ENCODE assay signal across 12 cellular contexts in the genomic region with DNA sequence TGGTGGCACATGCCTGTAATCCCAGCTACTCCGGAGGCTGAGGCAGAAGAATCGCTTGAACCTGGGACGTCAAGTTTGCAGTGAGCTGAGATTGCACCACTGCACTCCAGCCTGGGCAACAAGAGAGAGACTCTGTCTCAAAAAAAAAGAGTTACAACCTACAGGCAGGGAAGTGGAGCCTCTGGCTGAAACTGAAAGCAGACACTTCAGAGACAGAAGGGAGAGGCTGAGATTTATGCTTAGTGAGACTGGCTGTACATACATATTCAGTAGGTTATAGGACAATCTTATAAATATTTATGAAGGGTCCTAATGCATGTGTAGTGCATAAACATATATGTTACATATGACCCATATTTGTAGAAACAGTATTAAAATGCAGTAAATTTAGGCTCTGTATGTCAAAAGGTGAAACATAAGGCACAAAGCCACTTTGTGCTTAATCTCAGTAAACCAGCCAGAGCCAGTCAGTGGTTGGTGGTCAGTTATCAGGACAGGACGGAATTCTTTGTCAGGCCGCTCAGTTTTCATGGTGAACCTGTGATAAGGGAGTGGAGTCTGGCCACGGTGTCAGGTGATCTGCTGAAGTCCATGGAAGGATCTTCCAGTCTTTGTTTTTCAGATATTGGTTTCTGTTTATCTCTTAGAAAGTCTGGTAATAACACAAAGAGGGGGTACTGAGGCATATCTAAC. TPM values are rescaled to one million over a fixed set of nuclear protein-coding genes. Genes with fewer than 3 reads are reported as not detected.
DNase-seq lines count a peak whose midpoint lies in the region; ATAC-seq, FAIRE-seq and TF ChIP-seq lines count a peak whose summit lies in the region.
"Had no signal": no experiment of that assay in that cellular context is flagged by ENCODE, and none has a peak within 500 bp of the region (broad histone marks: within the 10 kb centered on the region; RNA-seq: fewer than 3 reads in every experiment).

No MANE protein-coding gene starts in this region.

- H3K9me2 ChIP-seq in MM.1S (replicated peaks; ENCODE audit: insufficient read depth, low read length), result no peaks in the 10 kb centered on the region

- no peaks in the 10 kb centered on the region for H3K36me3 Mint-ChIP-seq in activated CD4-positive, alpha-beta T cell treated with anti-CD3 and anti-CD28 coated beads for 36 hours (ENCODE audit: low read depth)
- H3K36me3 Mint-ChIP-seq: activated naive CD8-positive, alpha-beta T cell; type B pancreatic cell had no signal

- CTCF ChIA-PET in activated CD4-positive, alpha-beta T cell treated with anti-CD3 and anti-CD28 coated beads for 36 hours (lab: Charles Lee), result interaction anchor here (0.8 to 1.3 kb wide), 2 partner anchors 36 to 446 kb away, joined by 3 to 4 read pairs; no protein-coding TSS in a partner anchor

- TF ChIP-seq POLR2A in H54 (IDR thresholded peaks at IDR 0.05; ENCODE audit: low read depth, low read length), result no peak

- H3K9me3 ChIP-seq in MM.1S (replicated peaks; ENCODE audit: insufficient read depth, low read length) (no peaks in the 10 kb centered on the region), mucosa of descending colon (no peaks in the 10 kb centered on the region)
- H3K9me3 ChIP-seq: heart right ventricle, right atrium auricular region had no signal

- H3K27me3 Mint-ChIP-seq in activated CD4-positive, alpha-beta T cell treated with anti-CD3 and anti-CD28 coated beads for 36 hours, result peaks cover 7% of the 10 kb centered on the region

- peak overlapping the region; percentile 38; the same call in 1 of the 2 replicates for H3K4me2 ChIP-seq in MM.1S (ENCODE audit: low read depth, low read length)

- H3K9ac ChIP-seq in MM.1S (ENCODE audit: low read length), result peak overlapping the region; percentile 36

- TF ChIP-seq CTCF in MM.1S (IDR thresholded peaks at IDR 0.05; ENCODE audit: low read length), result no peak
- TF ChIP-seq CTCF in mucosa of descending colon (IDR thresholded peaks at IDR 0.05), result no peak

- DNase-seq in activated CD4-positive, alpha-beta T cell treated with anti-CD3 and anti-CD28 coated beads for 36 hours, result peak; percentile 15
- DNase-seq in activated CD4-positive, alpha-beta T cell treated with anti-CD3 and anti-CD28 coated beads for 48 hours, result no peak
- peak; percentile 87 for DNase-seq in MM.1S
- DNase-seq in mucosa of descending colon, result no peak
- DNase-seq in ecto neural progenitor cell (ENCODE audit: low spot score), result no peak
- DNase-seq in H54 (ENCODE audit: insufficient read length, low spot score), result no peak
- no peak for DNase-seq in Kasumi-1 (lab: John Stamatoyannopoulos, UW)
- DNase-seq: heart right ventricle had no signal

- H4K20me1 ChIP-seq in MM.1S (ENCODE audit: insufficient read depth, low read length), result no peaks in the 10 kb centered on the region

- H3F3A ChIP-seq in MM.1S (ENCODE audit: insufficient read depth, low read length), result peaks cover 29% of the 10 kb centered on the region

- 0 out of 2 replicates have a peak, but pooled peaks cover 4% of the 10 kb centered on the region for H3K79me2 ChIP-seq in MM.1S (ENCODE audit: low read length)

- H3K36me3 ChIP-seq in MM.1S (replicated peaks; ENCODE audit: insufficient read depth, low read length) (no peaks in the 10 kb centered on the region), mucosa of descending colon (ENCODE audit: low read depth) (no peaks in the 10 kb centered on the region)
- H3K36me3 ChIP-seq: heart right ventricle, right atrium auricular region had no signal

- no peak overlapping the region for H3K27ac Mint-ChIP-seq in activated CD4-positive, alpha-beta T cell treated with anti-CD3 and anti-CD28 coated beads for 36 hours
- H3K27ac Mint-ChIP-seq: activated naive CD8-positive, alpha-beta T cell; type B pancreatic cell had no signal

- peak overlapping the region; percentile 64; the same call in 1 of the 2 replicates for H3K27ac ChIP-seq in MM.1S (ENCODE audit: low read length)
- H3K27ac ChIP-seq: heart right ventricle had no signal

- no peak overlapping the region for H3K4me3 Mint-ChIP-seq in activated CD4-positive, alpha-beta T cell treated with anti-CD3 and anti-CD28 coated beads for 36 hours
- H3K4me3 Mint-ChIP-seq: activated naive CD8-positive, alpha-beta T cell; type B pancreatic cell had no signal

- H3K4me1 ChIP-seq in MM.1S (ENCODE audit: low read length) (peaks cover 32% of the 10 kb centered on the region), mucosa of descending colon (ENCODE audit: low read depth) (no peaks in the 10 kb centered on the region)
- H3K4me1 ChIP-seq: right atrium auricular region had no signal

- no peaks in the 10 kb centered on the region for H3K27me3 ChIP-seq in MM.1S (replicated peaks; ENCODE audit: insufficient read depth, low read length)
- H3K27me3 ChIP-seq: heart right ventricle, right atrium auricular region had no signal

- peaks cover 4% of the 10 kb centered on the region for H3K9me3 Mint-ChIP-seq in activated CD4-positive, alpha-beta T cell treated with anti-CD3 and anti-CD28 coated beads for 36 hours (ENCODE audit: low read depth)
- H3K9me3 Mint-ChIP-seq: type B pancreatic cell had no signal

- H3K4me1 Mint-ChIP-seq in activated CD4-positive, alpha-beta T cell treated with anti-CD3 and anti-CD28 coated beads for 36 hours, result peaks cover 10% of the 10 kb centered on the region

- intact Hi-C loops in activated CD4-positive, alpha-beta T cell treated with anti-CD3 and anti-CD28 coated beads for 36 hours (cut with DNase I, micrococcal nuclease), result no loop called here
- intact Hi-C loops in mucosa of descending colon (cut with DNase I, micrococcal nuclease), result no loop called here

- H3K4me3 ChIP-seq in MM.1S (ENCODE audit: low read length) (no peak overlapping the region), mucosa of descending colon (no peak overlapping the region)
- H3K4me3 ChIP-seq: heart right ventricle, right atrium auricular region had no signal

- no peak for FAIRE-seq in H54 (lab: Jason Lieb, UNC)

- no peak overlapping the region for H2AFZ ChIP-seq in MM.1S (ENCODE audit: low read length)

- peak; percentile 72 for ATAC-seq in activated CD4-positive, alpha-beta T cell treated with anti-CD3 and anti-CD28 coated beads for 36 hours
- peak; percentile 78 for ATAC-seq in GM21737 (IDR thresholded peaks at IDR 0.05; ENCODE audit: unreplicated experiment)
- ATAC-seq in mucosa of descending colon, result peak; percentile 57

- POLR2A ChIA-PET in activated CD4-positive, alpha-beta T cell treated with anti-CD3 and anti-CD28 coated beads for 36 hours (lab: Charles Lee), result no interaction called here

RNA-seq across cellular contexts. Expression of gene RHEX, which starts 13.7 kb away (rescaled TPM):
- total RNA-seq in activated CD4-positive, alpha-beta T cell treated with anti-CD3 and anti-CD28 coated beads for 36 hours, result not detected
- total RNA-seq in mucosa of descending colon, result 1 to 10 TPM in 2 of 3 donors, under 1 TPM in 1; 0.38 to 4.8 (median 3.9) TPM
- total RNA-seq: right atrium auricular region had no signal

RNA-seq across cellular contexts. Expression of gene CTSE, which starts 42.9 kb away (rescaled TPM):
- not detected for total RNA-seq in activated CD4-positive, alpha-beta T cell treated with anti-CD3 and anti-CD28 coated beads for 36 hours
- total RNA-seq in mucosa of descending colon, result 10 to 100 TPM in 2 of 3 donors, 1 to 10 TPM in 1; 6.5 to 26.1 (median 17.7) TPM
- total RNA-seq: heart right ventricle had no signal

RNA-seq across cellular contexts. Expression of gene AVPR1B, which starts 50.6 kb away (rescaled TPM):
- total RNA-seq in activated CD4-positive, alpha-beta T cell treated with anti-CD3 and anti-CD28 coated beads for 36 hours, result not detected
- 1 to 10 TPM in 1 of 3 donors, under 1 TPM in 2; 0.72 to 1.9 (median 0.89) TPM for total RNA-seq in mucosa of descending colon
- total RNA-seq: heart right ventricle, right atrium auricular region had no signal

Comparison
In these comparisons a context has a peak if more than half of its experiments do, and no peak if none do; other contexts are left out.
1. DNase-seq: peak in activated CD4-positive, alpha-beta T cell treated with anti-CD3 and anti-CD28 coated beads for 36 hours (single experiment) and MM.1S (single experiment); none in activated CD4-positive, alpha-beta T cell treated with anti-CD3 and anti-CD28 coated beads for 48 hours (single experiment), mucosa of descending colon (0 of 3), ecto neural progenitor cell (single experiment), H54 (single experiment) and Kasumi-1 (0 of 2).
2. RNA of gene CTSE, which starts 42.9 kb away (total RNA-seq): 6.5 to 26.1 TPM in mucosa of descending colon; not detected in activated CD4-positive, alpha-beta T cell treated with anti-CD3 and anti-CD28 coated beads for 36 hours; every median in the first group is over 4 times any median in the second.
3. Peak in every context shown above with its lines, with median percentiles within 50 percentile points of each other: ATAC-seq.